8 cellular contexts compared by ENCODE assay signal in genomic region chr10:91797077-91797690, GRCh38. TPM values are rescaled to one million over a fixed set of nuclear protein-coding genes. Genes with fewer than 3 reads are reported as not detected.
A peak's percentile ranks its signal among the peaks of the same experiment; 100 is the strongest.
DNase-seq lines count a peak whose midpoint lies in the region; ATAC-seq and TF ChIP-seq lines count a peak whose summit lies in the region.

No MANE protein-coding gene starts in this region.

- no peak for ATAC-seq in GM18498 (IDR thresholded peaks at IDR 0.05; ENCODE audit: unreplicated experiment)
- no peak for ATAC-seq in GM21528 (IDR thresholded peaks at IDR 0.05; ENCODE audit: low FRiP score, unreplicated experiment)
- no peak for ATAC-seq in HG03354 (IDR thresholded peaks at IDR 0.05; ENCODE audit: poor library complexity, severe bottlenecking, unreplicated experiment)

- no peak for TF ChIP-seq POLR2A in esophagus muscularis mucosa (IDR thresholded peaks at IDR 0.05; ENCODE audit: low read depth)

- peaks cover 0 to 10% (median 4%) of the 10 kb centered on the region in 4 donors for H3K36me3 ChIP-seq in esophagus muscularis mucosa

- TF ChIP-seq CTCF in GM12864 (IDR thresholded peaks at IDR 0.05; ENCODE audit: low read depth, low read length, missing control alignments) (no peak), RWPE1 (conservative IDR thresholded peaks at IDR 0.05; ENCODE audit: low read depth) (no peak), esophagus muscularis mucosa (IDR thresholded peaks at IDR 0.05) (no peak), progenitor cell of endocrine pancreas (IDR thresholded peaks at IDR 0.05; ENCODE audit: unreplicated experiment) (no peak)

- H3K36me3 Mint-ChIP-seq in progenitor cell of endocrine pancreas (ENCODE audit: insufficient read depth), result peaks cover 5% of the 10 kb centered on the region

- H3K9me3 ChIP-seq in esophagus muscularis mucosa, result no peaks in the 10 kb centered on the region

- H3K27me3 ChIP-seq in esophagus muscularis mucosa, result no peaks in the 10 kb centered on the region

- peak overlapping the region; percentile 98 for H3K27ac Mint-ChIP-seq in progenitor cell of endocrine pancreas

- H3K9me3 Mint-ChIP-seq in progenitor cell of endocrine pancreas (ENCODE audit: low read depth), result no peaks in the 10 kb centered on the region

- no peak for TF ChIP-seq EP300 in esophagus muscularis mucosa (IDR thresholded peaks at IDR 0.05)

- H3K27ac ChIP-seq in RWPE1 (no peak overlapping the region), esophagus muscularis mucosa (replicated peaks in 1 of 4) (peak overlapping the region; percentile 99 to 100 (median 99))

- DNase-seq in GM12864 (ENCODE audit: low read depth) (no peak), RWPE1 (ENCODE audit: low spot score) (peak; percentile 79), esophagus muscularis mucosa (ENCODE audit: extremely low spot score) (no peak), progenitor cell of endocrine pancreas (ENCODE audit: low spot score, unreplicated experiment) (no peak), NCI-H446 treated with DMSO at 0.1 percent for 48 hours (lab: John Stamatoyannopoulos, UW) (no peak)

- CTCF ChIA-PET in RWPE1 (lab: Yijun Ruan, JAX), result interaction anchor here (1.2 to 2.2 kb wide), 2 partner anchors 16 to 39 kb away, joined by 4 to 9 read pairs; no protein-coding TSS in a partner anchor

- 70% methylated on average over 3 of the region's 3 CpGs for WGBS in esophagus muscularis mucosa

- POLR2A ChIA-PET in RWPE1 (lab: Yijun Ruan, JAX; ENCODE audit: low non-redundant PET), result no interaction called here

- H3K4me1 ChIP-seq in esophagus muscularis mucosa, result peaks cover 25 to 49% (median 46%) of the 10 kb centered on the region in 4 donors

- intact Hi-C loops in esophagus muscularis mucosa (cut with DNase I), result loop anchor here (5.0 kb wide), 1 partner anchor 240 kb away; no protein-coding TSS in a partner anchor

- H3K4me3 ChIP-seq in GM12864 (ENCODE audit: low read depth, low read length) (peak overlapping the region; percentile 97), esophagus muscularis mucosa (peak overlapping the region; percentile 84 to 97 (median 94))

- peaks cover 34% of the 10 kb centered on the region for H3K4me1 Mint-ChIP-seq in progenitor cell of endocrine pancreas (ENCODE audit: low read depth)

- peak overlapping the region; percentile 96 for H3K4me3 Mint-ChIP-seq in progenitor cell of endocrine pancreas (ENCODE audit: low read depth)

- H3K27me3 Mint-ChIP-seq in progenitor cell of endocrine pancreas, result no peaks in the 10 kb centered on the region

RNA-seq across cellular contexts. Expression of gene TNKS2, which starts 1.0 kb away (rescaled TPM):
- total RNA-seq in esophagus muscularis mucosa (10 to 100 TPM; 36.7 to 47.1 (median 43.2) TPM), progenitor cell of endocrine pancreas (52.8 and 53.2 TPM in 2 replicates)
